8 cellular contexts compared by ENCODE assay signal in genomic region chr2:129396980-129397599, GRCh38.
DNase-seq lines count a peak whose midpoint lies in the region; ATAC-seq and TF ChIP-seq lines count a peak whose summit lies in the region.

No MANE protein-coding gene starts in this region.

- H3K27me3 ChIP-seq in colonic mucosa, result no peaks in the 10 kb centered on the region

- no peaks in the 10 kb centered on the region for H3K4me1 Mint-ChIP-seq in activated CD4-positive, alpha-beta T cell treated with anti-CD3 and anti-CD28 coated beads, Interleukin-2, amount 10 ng/mL, durations not matched to agents 7 days and 5 days
- H3K4me1 Mint-ChIP-seq in mesothelial cell of epicardium, result no peaks in the 10 kb centered on the region

- H3K27me3 Mint-ChIP-seq in activated CD4-positive, alpha-beta T cell treated with anti-CD3 and anti-CD28 coated beads, Interleukin-2, amount 10 ng/mL, durations not matched to agents 7 days and 5 days, result no peaks in the 10 kb centered on the region
- H3K27me3 Mint-ChIP-seq in mesothelial cell of epicardium (ENCODE audit: low read depth), result no peaks in the 10 kb centered on the region

- TF ChIP-seq CTCF in colonic mucosa (IDR thresholded peaks at IDR 0.05), result peak; percentile 40
- TF ChIP-seq CTCF in mesothelial cell of epicardium (IDR thresholded peaks at IDR 0.05; ENCODE audit: unreplicated experiment), result peak; percentile 51

- no peaks in the 10 kb centered on the region for H3K36me3 ChIP-seq in colonic mucosa

- H3K4me3 ChIP-seq in colonic mucosa, result no peak overlapping the region

- no peaks in the 10 kb centered on the region for H3K4me1 ChIP-seq in colonic mucosa

- intact Hi-C loops in colonic mucosa (cut with DNase I), result loop anchor here (10.0 kb wide), 1 partner anchor 662 kb away; no protein-coding TSS in a partner anchor

- POLR2A ChIA-PET in activated CD4-positive, alpha-beta T cell treated with anti-CD3 and anti-CD28 coated beads, Interleukin-2, amount 10 ng/mL, durations not matched to agents 7 days and 5 days (lab: Charles Lee), result no interaction called here

- no peak overlapping the region for H3K27ac ChIP-seq in colonic mucosa

- no peaks in the 10 kb centered on the region for H3K9me3 Mint-ChIP-seq in activated CD4-positive, alpha-beta T cell treated with anti-CD3 and anti-CD28 coated beads, Interleukin-2, amount 10 ng/mL, durations not matched to agents 7 days and 5 days
- H3K9me3 Mint-ChIP-seq in mesothelial cell of epicardium, result peaks cover 14% of the 10 kb centered on the region

- peak; percentile 70 for ATAC-seq in HG02938 (IDR thresholded peaks at IDR 0.05; ENCODE audit: unreplicated experiment)

- no peaks in the 10 kb centered on the region for H3K9me3 ChIP-seq in colonic mucosa

- CTCF ChIA-PET in activated CD4-positive, alpha-beta T cell treated with anti-CD3 and anti-CD28 coated beads, Interleukin-2, amount 10 ng/mL, durations not matched to agents 7 days and 5 days (lab: Charles Lee), result no interaction called here

- H3K27ac Mint-ChIP-seq in activated CD4-positive, alpha-beta T cell treated with anti-CD3 and anti-CD28 coated beads, Interleukin-2, amount 10 ng/mL, durations not matched to agents 7 days and 5 days, result no peak overlapping the region
- H3K27ac Mint-ChIP-seq in mesothelial cell of epicardium, result no peak overlapping the region

- H3K9ac ChIP-seq in colonic mucosa (ENCODE audit: low read depth in 2 of 2, low read length in 2 of 2), result no peak overlapping the region

- peak; percentile 11 for DNase-seq in activated CD4-positive, alpha-beta T cell treated with anti-CD3 and anti-CD28 coated beads, Interleukin-2, amount 10 ng/mL, durations not matched to agents 7 days and 5 days
- DNase-seq in activated CD4-positive, alpha-beta T cell treated with anti-CD3 and anti-CD28 coated beads, Interleukin-2, amount 50 U/mL, for 4 hours, result no peak
- DNase-seq in NCI-H510A treated with DMSO at 0.1 percent for 48 hours (lab: John Stamatoyannopoulos, UW) (peak; percentile 66), colonic mucosa (no peak), mesothelial cell of epicardium (ENCODE audit: low spot score in 2 of 2, unreplicated experiment in 2 of 2) (no peak), NCI-H2081 treated with DMSO at 0.1 percent for 48 hours (lab: John Stamatoyannopoulos, UW) (no peak), AG08396 (ENCODE audit: low spot score) (no peak)

- H3K36me3 Mint-ChIP-seq in activated CD4-positive, alpha-beta T cell treated with anti-CD3 and anti-CD28 coated beads, Interleukin-2, amount 10 ng/mL, durations not matched to agents 7 days and 5 days (ENCODE audit: low read depth), result no peaks in the 10 kb centered on the region
- H3K36me3 Mint-ChIP-seq in mesothelial cell of epicardium, result peaks cover 11% of the 10 kb centered on the region

- H3K4me3 Mint-ChIP-seq in activated CD4-positive, alpha-beta T cell treated with anti-CD3 and anti-CD28 coated beads, Interleukin-2, amount 10 ng/mL, durations not matched to agents 7 days and 5 days, result no peak overlapping the region
- H3K4me3 Mint-ChIP-seq in mesothelial cell of epicardium, result no peak overlapping the region

Comparison
In these comparisons a context has a peak if more than half of its experiments do, and no peak if none do; other contexts are left out.
1. DNase-seq: peak in activated CD4-positive, alpha-beta T cell treated with anti-CD3 and anti-CD28 coated beads, Interleukin-2, amount 10 ng/mL, durations not matched to agents 7 days and 5 days (single experiment) and NCI-H510A treated with DMSO at 0.1 percent for 48 hours (single experiment); none in activated CD4-positive, alpha-beta T cell treated with anti-CD3 and anti-CD28 coated beads, Interleukin-2, amount 50 U/mL, for 4 hours (0 of 2), colonic mucosa (single experiment), mesothelial cell of epicardium (0 of 2), NCI-H2081 treated with DMSO at 0.1 percent for 48 hours (single experiment) and AG08396 (single experiment).